19 cellular contexts compared by ENCODE assay signal in genomic region chr1:162038624-162039023, GRCh38. TPM values are rescaled to one million over a fixed set of nuclear protein-coding genes. Genes with fewer than 3 reads are reported as not detected.
DNase-seq lines count a peak whose midpoint lies in the region; ATAC-seq, FAIRE-seq and TF ChIP-seq lines count a peak whose summit lies in the region.
"Had no signal": no experiment of that assay in that cellular context is flagged by ENCODE, and none has a peak within 500 bp of the region (broad histone marks: within the 10 kb centered on the region; RNA-seq: fewer than 3 reads in every experiment).

No MANE protein-coding gene starts in this region.

- CTCF ChIA-PET in A549 (lab: Yijun Ruan, JAX), result interaction anchor here (0.6 to 11.5 kb wide), 11 partner anchors 11 to 509 kb away, joined by 3 to 262 read pairs (median 7); partner anchors contain the start of gene OLFML2B
- CTCF ChIA-PET in HEK293 (lab: Yijun Ruan, JAX), result interaction anchor here (0.7 to 7.6 kb wide), 4 partner anchors 187 to 254 kb away, joined by 3 to 239 read pairs (median 4); no protein-coding TSS in a partner anchor
- CTCF ChIA-PET in PC-3 (lab: Charles Lee), result interaction anchor here (0.6 to 3.3 kb wide), 2 partner anchors 246 to 663 kb away, joined by 4 to 175 read pairs; no protein-coding TSS in a partner anchor

- no peaks in the 10 kb centered on the region for H3F3A ChIP-seq in PC-3 (ENCODE audit: low read length, unreplicated experiment)

- no peak overlapping the region for H3K9ac ChIP-seq in PC-3 (ENCODE audit: low read length)
- H3K9ac ChIP-seq: BLaER1 had no signal

- H3K27ac ChIP-seq in A549 (no peak overlapping the region), HEK293 (ENCODE audit: extremely low read depth, low read depth, low read length) (no peak overlapping the region), PC-3 (ENCODE audit: low read length) (no peak overlapping the region)
- H3K27ac ChIP-seq: BLaER1 had no signal

- no peak for TF ChIP-seq RAD21 in A549 (conservative IDR thresholded peaks at IDR 0.05 in 1 of 2, IDR thresholded peaks at IDR 0.05 in 1 of 2)

- DNase-seq in A549 (ENCODE audit: low read depth in 1 of 2, low spot score in 1 of 2) (no peak), PC-3 (no peak), chondrocyte (ENCODE audit: low spot score) (no peak)
- no peak for DNase-seq in stimulated activated CD4-positive, alpha-beta T cell treated with anti-CD3 and anti-CD28 coated beads, Interleukin-4, amount 100 ng/mL, for 1 hour
- DNase-seq: CD4-positive, alpha-beta memory T cell; DMS153; DND-41; EL; GOT3; H7; Karpas-422 had no signal

- H3K4me1 Mint-ChIP-seq in chondrocyte (ENCODE audit: low read depth), result peaks cover 15% of the 10 kb centered on the region

- H3K27ac Mint-ChIP-seq in chondrocyte (ENCODE audit: unreplicated experiment), result no peak overlapping the region
- H3K27ac Mint-ChIP-seq: CD14-positive monocyte had no signal

- H3K4me3 Mint-ChIP-seq in chondrocyte (ENCODE audit: unreplicated experiment), result no peak overlapping the region
- H3K4me3 Mint-ChIP-seq: CD14-positive monocyte; CD4-positive, alpha-beta memory T cell had no signal

- no peaks in the 10 kb centered on the region for H3K36me3 Mint-ChIP-seq in chondrocyte (ENCODE audit: low read depth)
- H3K36me3 Mint-ChIP-seq: CD14-positive monocyte had no signal

- WGBS in A549 (ENCODE audit: missing lambda C conversion rate), result 38% methylated on average over 1 of the region's 1 CpG

- BruUV-seq in PC-3 (replicated peaks; lab: Mats Ljungman, UMichigan), result no TSS peak

- no peaks in the 10 kb centered on the region for H3K27me3 Mint-ChIP-seq in chondrocyte (ENCODE audit: low read depth)

- no peaks in the 10 kb centered on the region for H3K9me2 ChIP-seq in PC-3 (replicated peaks; ENCODE audit: low read length)

- peaks cover 6% of the 10 kb centered on the region; the same call in 2 of the 3 replicates for H3K4me1 ChIP-seq in A549
- H3K4me1 ChIP-seq in HEK293 (ENCODE audit: control insufficient read depth, insufficient read depth, low read length), result no peaks in the 10 kb centered on the region
- peaks cover 16% of the 10 kb centered on the region for H3K4me1 ChIP-seq in PC-3 (ENCODE audit: insufficient read depth, low read length)

- H3K9me3 ChIP-seq in A549, result no peaks in the 10 kb centered on the region
- no peaks in the 10 kb centered on the region for H3K9me3 ChIP-seq in HEK293 (ENCODE audit: control insufficient read depth, insufficient read depth, low read depth, low read length)
- no peaks in the 10 kb centered on the region for H3K9me3 ChIP-seq in PC-3 (ENCODE audit: low read length)

- intact Hi-C loops in PC-3 (cut with micrococcal nuclease), result loop anchor here (5.0 kb wide), 1 partner anchor 151 kb away; no protein-coding TSS in a partner anchor

- H3K36me3 ChIP-seq in HEK293 (ENCODE audit: control insufficient read depth in 2 of 2, insufficient read depth in 1 of 2, low read length in 2 of 2) (no peaks in the 10 kb centered on the region), PC-3 (ENCODE audit: low read depth, low read length) (no peaks in the 10 kb centered on the region)
- H3K36me3 ChIP-seq: BLaER1 had no signal

- no peak for FAIRE-seq in A549 (lab: Jason Lieb, UNC)
- FAIRE-seq: GM12891 had no signal

- peak; percentile 11; the same call in 1 of the 3 replicates for TF ChIP-seq CTCF in A549 (IDR thresholded peaks at IDR 0.05)
- TF ChIP-seq CTCF in HEK293 (tag by site-specific recombination; IDR thresholded peaks at IDR 0.05), result no peak
- peak; percentile 27; the same call in 1 of the 2 replicates for TF ChIP-seq CTCF in PC-3 (conservative IDR thresholded peaks at IDR 0.05; ENCODE audit: low read depth, low read length)
- peak; percentile 31 for TF ChIP-seq CTCF in chondrocyte (IDR thresholded peaks at IDR 0.05)

- no peaks in the 10 kb centered on the region for H3K79me2 ChIP-seq in PC-3 (ENCODE audit: low read length)

- no peak for TF ChIP-seq EP300 in A549 (IDR thresholded peaks at IDR 0.05)

- H3K9me3 Mint-ChIP-seq in chondrocyte (ENCODE audit: low read depth), result peaks cover 4% of the 10 kb centered on the region

- H3K4me3 ChIP-seq in A549 (no peak overlapping the region), HEK293 (ENCODE audit: low read depth, low read length) (no peak overlapping the region), PC-3 (ENCODE audit: low read length) (no peak overlapping the region)
- H3K4me3 ChIP-seq: BLaER1 had no signal

- no peak for TF ChIP-seq POLR2A in A549 (IDR thresholded peaks at IDR 0.05; ENCODE audit: low read length)

- H4K20me1 ChIP-seq in PC-3 (ENCODE audit: low read length), result no peaks in the 10 kb centered on the region
- H4K20me1 ChIP-seq: BLaER1 had no signal

- H3K4me2 ChIP-seq in A549 (no peak overlapping the region), PC-3 (ENCODE audit: low read length) (no peak overlapping the region)
- H3K4me2 ChIP-seq: BLaER1 had no signal

- POLR2A ChIA-PET in A549 (lab: Yijun Ruan, JAX), result no interaction called here
- POLR2A ChIA-PET in HEK293 (lab: Yijun Ruan, JAX), result no interaction called here
- POLR2A ChIA-PET in PC-3 (lab: Charles Lee; ENCODE audit: unreplicated experiment), result interaction anchor here (0.6 kb wide), 1 partner anchor 90 kb away, joined by 3 read pairs; no protein-coding TSS in a partner anchor

- no peak overlapping the region for H2AFZ ChIP-seq in PC-3 (ENCODE audit: low read length)

- no peak for ATAC-seq in A549
- ATAC-seq in PC-3, result no peak
- no peak for ATAC-seq in GM19324 (IDR thresholded peaks at IDR 0.05; ENCODE audit: low FRiP score, unreplicated experiment)
- ATAC-seq in esophagus mucosa, result no peak
- ATAC-seq: HCT116 had no signal

- no peaks in the 10 kb centered on the region for H3K27me3 ChIP-seq in PC-3 (ENCODE audit: low read length)
- H3K27me3 ChIP-seq: BLaER1 had no signal

TF ChIP-seq in A549, 52 proteins besides CTCF, POLR2A, EP300 and RAD21 (continues in another document):
- TF ChIP-seq, protein P1, sequence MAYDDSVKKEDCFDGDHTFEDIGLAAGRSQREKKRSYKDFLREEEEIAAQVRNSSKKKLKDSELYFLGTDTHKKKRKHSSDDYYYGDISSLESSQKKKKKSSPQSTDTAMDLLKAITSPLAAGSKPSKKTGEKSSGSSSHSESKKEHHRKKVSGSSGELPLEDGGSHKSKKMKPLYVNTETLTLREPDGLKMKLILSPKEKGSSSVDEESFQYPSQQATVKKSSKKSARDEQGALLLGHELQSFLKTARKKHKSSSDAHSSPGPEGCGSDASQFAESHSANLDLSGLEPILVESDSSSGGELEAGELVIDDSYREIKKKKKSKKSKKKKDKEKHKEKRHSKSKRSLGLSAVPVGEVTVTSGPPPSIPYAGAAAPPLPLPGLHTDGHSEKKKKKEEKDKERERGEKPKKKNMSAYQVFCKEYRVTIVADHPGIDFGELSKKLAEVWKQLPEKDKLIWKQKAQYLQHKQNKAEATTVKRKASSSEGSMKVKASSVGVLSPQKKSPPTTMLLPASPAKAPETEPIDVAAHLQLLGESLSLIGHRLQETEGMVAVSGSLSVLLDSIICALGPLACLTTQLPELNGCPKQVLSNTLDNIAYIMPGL (CRISPR knock-in tag; IDR thresholded peaks at IDR 0.05; ENCODE audit: borderline replicate concordance), result no peak
- TF ChIP-seq NFE2L2 (conservative IDR thresholded peaks at IDR 0.05; ENCODE audit: low read length), result no peak
- TF ChIP-seq FOXS1 (CRISPR knock-in tag; IDR thresholded peaks at IDR 0.05), result no peak

TF ChIP-seq in HEK293, 187 proteins besides CTCF, POLR2A, EP300 and RAD21:
- TF ChIP-seq ZNF211 (tag by site-specific recombination; IDR thresholded peaks at IDR 0.05; ENCODE audit: low read depth) (no peak), ZNF629 (tag by site-specific recombination; IDR thresholded peaks at IDR 0.05) (0 out of 2 replicates have a peak, but pooled peaks have one; percentile 20), ZNF664 (tag by site-specific recombination; IDR thresholded peaks at IDR 0.05) (peak; percentile 97), OVOL3 (tag by site-specific recombination; IDR thresholded peaks at IDR 0.05) (no peak)
- TF ChIP-seq, protein P2, sequence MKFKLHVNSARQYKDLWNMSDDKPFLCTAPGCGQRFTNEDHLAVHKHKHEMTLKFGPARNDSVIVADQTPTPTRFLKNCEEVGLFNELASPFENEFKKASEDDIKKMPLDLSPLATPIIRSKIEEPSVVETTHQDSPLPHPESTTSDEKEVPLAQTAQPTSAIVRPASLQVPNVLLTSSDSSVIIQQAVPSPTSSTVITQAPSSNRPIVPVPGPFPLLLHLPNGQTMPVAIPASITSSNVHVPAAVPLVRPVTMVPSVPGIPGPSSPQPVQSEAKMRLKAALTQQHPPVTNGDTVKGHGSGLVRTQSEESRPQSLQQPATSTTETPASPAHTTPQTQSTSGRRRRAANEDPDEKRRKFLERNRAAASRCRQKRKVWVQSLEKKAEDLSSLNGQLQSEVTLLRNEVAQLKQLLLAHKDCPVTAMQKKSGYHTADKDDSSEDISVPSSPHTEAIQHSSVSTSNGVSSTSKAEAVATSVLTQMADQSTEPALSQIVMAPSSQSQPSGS (tag by site-specific recombination; IDR thresholded peaks at IDR 0.05; ENCODE audit: low read depth), result peak; percentile 88

RNA-seq across cellular contexts. Expression of gene OLFML2B, which starts 15.0 kb away (rescaled TPM):
- polyA plus RNA-seq in A549 (2011; rRNA removed) (0.10 and 0.21 TPM in 2 replicates), A549 (2017; fragmentation: RNase III; extraction: RNeasy Plus Mini Kit Qiagen cat#74134 plus additional on column Dnase treatment) (0.45 to 0.79 TPM (median 0.75 TPM) in 3 replicates)
- 0.16 and 0.17 TPM in 2 replicates for polyA plus RNA-seq in A549 (2012; cell fraction: cytosol; rRNA removed)
- 0.51 and 0.54 TPM in 2 replicates for polyA plus RNA-seq in A549 (2012; cell fraction: nucleus; rRNA removed)
- polyA minus RNA-seq in A549 (2011; rRNA and poly(A)+ RNA removed), result 0.39 and 0.41 TPM in 2 replicates
- total RNA-seq in PC-3 (2014; rRNA removed) (0.46 and 1.4 TPM in 2 replicates), chondrocyte (44.6 to 120 TPM (median 113 TPM) in 3 replicates), esophagus mucosa (0.72 TPM)
- total RNA-seq: G401 had no signal
- polyA plus RNA-seq: CD4-positive, alpha-beta memory T cell had no signal

RNA-seq across cellular contexts. Expression of gene NOS1AP, which starts 30.9 kb away (rescaled TPM):
- polyA plus RNA-seq in A549 (2011; rRNA removed) (0.13 and 0.17 TPM in 2 replicates), A549 (2017; fragmentation: RNase III; extraction: RNeasy Plus Mini Kit Qiagen cat#74134 plus additional on column Dnase treatment) (0.25 to 0.34 TPM (median 0.25 TPM) in 3 replicates)
- 0.13 and 0.31 TPM in 2 replicates for polyA plus RNA-seq in A549 (2012; cell fraction: cytosol; rRNA removed)
- 0.28 and 0.74 TPM in 2 replicates for polyA plus RNA-seq in A549 (2012; cell fraction: nucleus; rRNA removed)
- 0.17 and 0.34 TPM in 2 replicates for polyA minus RNA-seq in A549 (2011; rRNA and poly(A)+ RNA removed)
- total RNA-seq in PC-3 (2014; rRNA removed) (1.6 and 2.6 TPM in 2 replicates), chondrocyte (4.5 to 6.2 TPM (median 5.1 TPM) in 3 replicates), esophagus mucosa (1.4 TPM)
- total RNA-seq: CD4-positive, alpha-beta memory T cell had no signal
- polyA plus RNA-seq: CD14-positive monocyte; CD4-positive, alpha-beta memory T cell had no signal

Comparison
In these comparisons a context has a peak if more than half of its experiments do, and no peak if none do; other contexts are left out.
1. RNA of gene OLFML2B, which starts 15.0 kb away (total RNA-seq): 44.6 to 120 TPM in chondrocyte; 0.46 to 1.4 TPM in PC-3 and 0.72 TPM in esophagus mucosa (single experiment); every median in the first group is over 10 times any median in the second.
2. Of the 5 proteins assayed by ChIP-seq in both HEK293 and A549: peak only in HEK293: none; only in A549: CTCF; in both: none; in neither: 4.